Comparison of ENCODE assay signal across 29 cellular contexts in the genomic region with DNA sequence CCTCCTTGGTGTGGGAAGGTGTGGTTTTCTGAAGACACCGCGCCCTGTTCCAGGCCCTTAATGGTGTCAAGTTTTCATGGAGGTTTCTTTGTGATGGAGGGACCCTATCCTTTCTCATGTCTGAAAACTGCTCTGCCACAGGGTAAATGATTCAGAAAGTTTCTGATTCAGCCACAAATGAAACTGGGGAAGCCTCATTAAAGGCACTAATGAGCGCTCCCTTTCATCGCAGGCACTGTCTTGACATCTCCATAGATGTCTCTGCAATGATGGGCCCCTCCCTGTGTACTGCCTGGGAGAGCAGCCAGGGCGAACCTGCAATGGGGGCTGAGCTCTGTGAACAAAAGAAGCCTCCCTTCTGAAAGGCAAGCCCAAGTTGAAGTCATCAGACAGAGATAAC.
A peak's percentile ranks its signal among the peaks of the same experiment; 100 is the strongest.
DNase-seq lines count a peak whose midpoint lies in the region; ATAC-seq and TF ChIP-seq lines count a peak whose summit lies in the region.
"Had no signal": no experiment of that assay in that cellular context is flagged by ENCODE, and none has a peak within 500 bp of the region (broad histone marks: within the 10 kb centered on the region; RNA-seq: fewer than 3 reads in every experiment).

No MANE protein-coding gene starts in this region.

- H3K9me3 Mint-ChIP-seq in activated naive CD8-positive, alpha-beta T cell treated with anti-CD3 and anti-CD28 coated beads, Interleukin-2, amount 50 U/mL, for 24 hours: peaks cover 14% of the 10 kb centered on the region
- H3K9me3 Mint-ChIP-seq: IgD-negative memory B cell had no signal

- no peak for TF ChIP-seq CTCF in GM12865 (IDR thresholded peaks at IDR 0.05; ENCODE audit: insufficient read depth, low read depth, low read length, missing control alignments)

- DNase-seq in activated CD4-positive, alpha-beta T cell treated with anti-CD3 and anti-CD28 coated beads for 48 hours: peak; percentile 30
- no peak for DNase-seq in activated CD4-positive, alpha-beta T cell treated with anti-CD3 and anti-CD28 coated beads for 1 hour
- DNase-seq in GM12865 (ENCODE audit: low read depth) (peak; percentile 83), NAMALWA (ENCODE audit: low spot score) (no peak), HUDEP-2 (lab: John Stamatoyannopoulos, UW; ENCODE audit: unreplicated experiment in 76 of 76) (no peak)
- DNase-seq in activated naive CD8-positive, alpha-beta T cell treated with anti-CD3 and anti-CD28 coated beads, Interleukin-2, amount 50 U/mL, for 24 hours: no peak
- DNase-seq: aorta; colonic mucosa; effector memory CD4-positive, alpha-beta T cell; kidney; midbrain; NCI-H1092; NCI-H187; NCI-H2171 treated with DMSO at 0.1 percent for 48 hours; NCI-H526; SIG-M5; sigmoid colon; T1000; WERI-Rb-1 had no signal

- peaks cover 2% of the 10 kb centered on the region for H3K27me3 Mint-ChIP-seq in activated naive CD8-positive, alpha-beta T cell treated with anti-CD3 and anti-CD28 coated beads, Interleukin-2, amount 50 U/mL, for 24 hours

- H3K4me3 Mint-ChIP-seq in activated naive CD8-positive, alpha-beta T cell treated with anti-CD3 and anti-CD28 coated beads, Interleukin-2, amount 50 U/mL, for 24 hours: no peak overlapping the region
- H3K4me3 Mint-ChIP-seq: IgD-negative memory B cell had no signal

- H3K4me1 Mint-ChIP-seq in activated naive CD8-positive, alpha-beta T cell treated with anti-CD3 and anti-CD28 coated beads, Interleukin-2, amount 50 U/mL, for 24 hours: peaks cover 10% of the 10 kb centered on the region

- ATAC-seq in HG02610 (IDR thresholded peaks at IDR 0.05; ENCODE audit: unreplicated experiment): peak; percentile 88
- peak; percentile 72 for ATAC-seq in activated naive CD8-positive, alpha-beta T cell treated with anti-CD3 and anti-CD28 coated beads, Interleukin-2, amount 50 U/mL, for 24 hours
- ATAC-seq in GM18517 (IDR thresholded peaks at IDR 0.05; ENCODE audit: unreplicated experiment): no peak
- ATAC-seq: HCT116; naive thymus-derived CD4-positive, alpha-beta T cell; Panc1 had no signal

- no peaks in the 10 kb centered on the region for H3K36me3 Mint-ChIP-seq in activated naive CD8-positive, alpha-beta T cell treated with anti-CD3 and anti-CD28 coated beads, Interleukin-2, amount 50 U/mL, for 24 hours (ENCODE audit: low read depth)

- H3K4me3 ChIP-seq in GM12865 (ENCODE audit: low read depth, low read length): no peak overlapping the region
- H3K4me3 ChIP-seq: cardiac muscle cell, colonic mucosa, prostate gland, sigmoid colon, tibial nerve had no signal

- H3K27ac Mint-ChIP-seq in activated naive CD8-positive, alpha-beta T cell treated with anti-CD3 and anti-CD28 coated beads, Interleukin-2, amount 50 U/mL, for 24 hours: no peak overlapping the region
- H3K27ac Mint-ChIP-seq: activated naive CD4-positive, alpha-beta T cell treated with anti-CD3 and anti-CD28 coated beads, Interleukin-2, amount 50 U/mL, for 72 hours; IgD-negative memory B cell had no signal

Comparison
In these comparisons a context has a peak if more than half of its experiments do, and no peak if none do; other contexts are left out.
1. DNase-seq: peak in activated CD4-positive, alpha-beta T cell treated with anti-CD3 and anti-CD28 coated beads for 48 hours (single experiment) and GM12865 (single experiment); none in activated CD4-positive, alpha-beta T cell treated with anti-CD3 and anti-CD28 coated beads for 1 hour (single experiment), activated naive CD8-positive, alpha-beta T cell treated with anti-CD3 and anti-CD28 coated beads, Interleukin-2, amount 50 U/mL, for 24 hours (single experiment), NAMALWA (single experiment) and HUDEP-2 (0 of 76).